11 cellular contexts compared by ENCODE assay signal in genomic region chr9:127398715-127399400, GRCh38. TPM values are rescaled to one million over a fixed set of nuclear protein-coding genes. Genes with fewer than 3 reads are reported as not detected.
DNase-seq lines count a peak whose midpoint lies in the region; ATAC-seq and TF ChIP-seq lines count a peak whose summit lies in the region.
"Had no signal": no experiment of that assay in that cellular context is flagged by ENCODE, and none has a peak within 500 bp of the region (broad histone marks: within the 10 kb centered on the region; RNA-seq: fewer than 3 reads in every experiment).

No MANE protein-coding gene starts in this region.

- TF ChIP-seq CTCF in activated B cell treated with CpG ODN at 0.5 μM for 24 hours (IDR thresholded peaks at IDR 0.05) (no peak), spleen (IDR thresholded peaks at IDR 0.05 in 8 of 11, conservative IDR thresholded peaks at IDR 0.05 in 3 of 11) (no peak)

- peak overlapping the region in 5 of 8 donors; percentile 79 to 89 (median 83) for H3K4me3 ChIP-seq in spleen

- H3K27me3 ChIP-seq in spleen (replicated peaks in 1 of 7), result peaks cover 0 to 40% (median 0%) of the 10 kb centered on the region in 7 donors
- H3K27me3 ChIP-seq: heart left ventricle, tibial nerve had no signal

- intact Hi-C loops in activated B cell treated with CpG ODN at 0.5 μM for 24 hours (cut with micrococcal nuclease) (loop anchor here (1.0 to 5.0 kb wide), 2 partner anchors 185 to 213 kb away; partner anchors contain the start of gene STXBP1), spleen (cut with DNase I; ENCODE audit: low total_unique reads) (loop anchor here (10.0 kb wide), 1 partner anchor 174 kb away; no protein-coding TSS in a partner anchor)

- H3K27ac ChIP-seq in spleen, result peak overlapping the region in 1 of 8 donors; percentile 89

- CTCF ChIA-PET in activated B cell treated with CpG ODN at 0.5 μM for 24 hours (lab: Charles Lee), result no interaction called here

- POLR2A ChIA-PET in activated B cell treated with CpG ODN at 0.5 μM for 24 hours (lab: Charles Lee), result interaction anchor here (1.6 kb wide), 1 partner anchor 52 kb away, joined by 5 read pairs; the partner anchor contains the start of genes LRSAM1 and RPL12

- H3K36me3 ChIP-seq in spleen, result peaks cover 0 to 41% (median 4%) of the 10 kb centered on the region in 6 donors

- TF ChIP-seq POLR2A in spleen (IDR thresholded peaks at IDR 0.05), result no peak

- peaks cover 15% of the 10 kb centered on the region for H3K4me1 Mint-ChIP-seq in T-helper 2 cell treated with Interferon-gamma antibody and Interleukin-4, amounts not matched to agents 5 μg/mL and 100 μg/mL, for 36 hours (ENCODE audit: low read depth)
- peaks cover 10% of the 10 kb centered on the region for H3K4me1 Mint-ChIP-seq in activated B cell treated with CpG ODN at 0.5 μM for 24 hours
- H3K4me1 Mint-ChIP-seq in immature natural killer cell, result peaks cover 12 to 19% of the 10 kb centered on the region in 2 donors

- H3K36me3 Mint-ChIP-seq in T-helper 2 cell treated with Interferon-gamma antibody and Interleukin-4, amounts not matched to agents 5 μg/mL and 100 μg/mL, for 36 hours (ENCODE audit: low read depth), result no peaks in the 10 kb centered on the region
- H3K36me3 Mint-ChIP-seq in activated B cell treated with CpG ODN at 0.5 μM for 24 hours (ENCODE audit: low read depth) (no peaks in the 10 kb centered on the region), immature natural killer cell (peaks cover 0 to 4% (median 0%) of the 10 kb centered on the region in 3 donors)

- H3K27me3 Mint-ChIP-seq in T-helper 2 cell treated with Interferon-gamma antibody and Interleukin-4, amounts not matched to agents 5 μg/mL and 100 μg/mL, for 36 hours (ENCODE audit: low read depth), result peaks cover 32% of the 10 kb centered on the region
- no peaks in the 10 kb centered on the region for H3K27me3 Mint-ChIP-seq in activated B cell treated with CpG ODN at 0.5 μM for 24 hours
- peaks cover 3 to 19% (median 7%) of the 10 kb centered on the region in 3 donors for H3K27me3 Mint-ChIP-seq in immature natural killer cell (ENCODE audit: low read depth in 3 of 3)

- peaks cover 6 to 35% (median 24%) of the 10 kb centered on the region in 6 donors for H3K4me1 ChIP-seq in spleen

- WGBS in spleen, 5 donors, result 88 to 94% (median 89%) methylated on average over 13 of the region's 13 CpGs

- H3K9me3 ChIP-seq in spleen, result no peaks in the 10 kb centered on the region
- H3K9me3 ChIP-seq: heart left ventricle, tibial nerve had no signal

- no peak for DNase-seq in T-helper 2 cell treated with Interferon-gamma antibody and Interleukin-4, amounts not matched to agents 5 μg/mL and 100 μg/mL, for 36 hours (ENCODE audit: low spot score)
- no peak for DNase-seq in T-helper 2 cell
- no peak for DNase-seq in activated B cell treated with CpG ODN at 0.5 μM for 24 hours
- no peak for DNase-seq in immature natural killer cell
- DNase-seq in spleen, result peak; percentile 61
- no peak for DNase-seq in left lobe of liver (ENCODE audit: low spot score)
- DNase-seq in NCI-H774 (lab: John Stamatoyannopoulos, UW), result no peak
- DNase-seq: NCI-H446 treated with DMSO at 0.1 percent for 48 hours had no signal

- peak overlapping the region; percentile 83 for H3K4me3 Mint-ChIP-seq in T-helper 2 cell treated with Interferon-gamma antibody and Interleukin-4, amounts not matched to agents 5 μg/mL and 100 μg/mL, for 36 hours
- H3K4me3 Mint-ChIP-seq in activated B cell treated with CpG ODN at 0.5 μM for 24 hours (peak overlapping the region; percentile 83), immature natural killer cell (peak overlapping the region; percentile 67 to 83 (median 75))

- H3K27ac Mint-ChIP-seq in T-helper 2 cell treated with Interferon-gamma antibody and Interleukin-4, amounts not matched to agents 5 μg/mL and 100 μg/mL, for 36 hours, result no peak overlapping the region
- H3K27ac Mint-ChIP-seq in activated B cell treated with CpG ODN at 0.5 μM for 24 hours (peak overlapping the region; percentile 12), immature natural killer cell (peak overlapping the region in 1 of 6 donors; percentile 35)

- ATAC-seq in activated B cell treated with CpG ODN at 0.5 μM for 24 hours (ENCODE audit: low read depth), result no peak
- ATAC-seq in left lobe of liver, result no peak
- no peak for ATAC-seq in GM18517 (IDR thresholded peaks at IDR 0.05; ENCODE audit: unreplicated experiment)

- H3K9me3 Mint-ChIP-seq in T-helper 2 cell treated with Interferon-gamma antibody and Interleukin-4, amounts not matched to agents 5 μg/mL and 100 μg/mL, for 36 hours, result no peaks in the 10 kb centered on the region
- H3K9me3 Mint-ChIP-seq in activated B cell treated with CpG ODN at 0.5 μM for 24 hours, result no peaks in the 10 kb centered on the region
- H3K9me3 Mint-ChIP-seq in immature natural killer cell, result no peaks in the 10 kb centered on the region

RNA-seq across cellular contexts. Expression of gene SLC2A8, which starts 1.9 kb away (rescaled TPM):
- total RNA-seq in activated B cell treated with CpG ODN at 0.5 μM for 24 hours, result 13.4 and 17.1 TPM in 2 replicates
- 10 to 100 TPM; 11.2 to 14.5 (median 12.7) TPM for polyA plus RNA-seq in immature natural killer cell
- 10 to 100 TPM; 16.8 to 32.0 (median 23.0) TPM for total RNA-seq in spleen
- polyA plus RNA-seq in spleen, result 10 to 100 TPM; 10.0 to 18.3 (median 14.5) TPM
- 26.3 TPM for total RNA-seq in left lobe of liver

RNA-seq across cellular contexts. Expression of gene ZNF79, which starts 25.3 kb away (rescaled TPM):
- 13.5 and 14.0 TPM in 2 replicates for total RNA-seq in activated B cell treated with CpG ODN at 0.5 μM for 24 hours
- 10 to 100 TPM in 1 of 3 donors, 1 to 10 TPM in 2; 4.0 to 10.9 (median 5.1) TPM for polyA plus RNA-seq in immature natural killer cell
- 10 to 100 TPM; 10.4 to 14.7 (median 12.7) TPM for total RNA-seq in spleen
- polyA plus RNA-seq in spleen, result 1 to 10 TPM; 2.3 to 4.1 (median 3.8) TPM
- 4.2 TPM for total RNA-seq in left lobe of liver

RNA-seq across cellular contexts. Expression of gene RPL12, which starts 52.3 kb away (rescaled TPM):
- total RNA-seq in activated B cell treated with CpG ODN at 0.5 μM for 24 hours, result 2,278 and 2,307 TPM in 2 replicates
- polyA plus RNA-seq in immature natural killer cell, result 100 to 1,000 TPM; 517 to 724 (median 686) TPM
- 1,000 to 10,000 TPM; 1,013 to 2,248 (median 1,247) TPM for total RNA-seq in spleen
- polyA plus RNA-seq in spleen, result 1,000 to 10,000 TPM; 5,054 to 9,017 (median 7,616) TPM
- 307 TPM for total RNA-seq in left lobe of liver

RNA-seq across cellular contexts. Expression of gene LRSAM1, which starts 52.5 kb away (rescaled TPM):
- total RNA-seq in activated B cell treated with CpG ODN at 0.5 μM for 24 hours (19.4 and 23.9 TPM in 2 replicates), spleen (10 to 100 TPM; 18.3 to 29.7 (median 24.5) TPM), left lobe of liver (10.9 TPM)
- polyA plus RNA-seq in immature natural killer cell (1 to 10 TPM; 2.7 to 6.4 (median 4.4) TPM), spleen (10 to 100 TPM; 13.5 to 32.1 (median 26.0) TPM)
